In the genomic region with DNA sequence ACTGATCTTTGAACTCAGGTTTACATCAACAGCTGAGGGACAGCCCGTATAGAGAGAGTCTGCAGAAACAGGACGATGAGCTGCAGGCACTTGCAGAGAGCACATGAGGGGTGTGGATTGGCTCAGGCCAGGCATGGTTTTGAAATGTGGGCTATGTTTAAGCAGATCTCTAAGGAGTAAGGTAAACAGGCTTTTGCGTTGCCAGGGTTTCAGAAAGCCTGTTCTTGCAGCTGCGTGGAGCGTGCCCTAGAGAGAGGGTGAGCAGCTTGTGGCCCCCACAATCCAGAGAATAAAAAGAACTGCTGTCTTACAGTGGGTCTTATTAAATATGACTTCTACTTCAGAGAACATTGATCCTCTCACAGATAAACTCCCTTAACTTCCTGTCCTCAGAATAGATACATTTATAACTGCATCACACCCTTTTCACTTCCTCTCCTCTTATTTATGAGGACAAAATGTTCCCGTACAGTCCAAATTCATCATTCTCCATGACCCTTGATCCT, we compare ENCODE assay signal across 9 cellular contexts.
DNase-seq lines count a peak whose midpoint lies in the region; ATAC-seq and TF ChIP-seq lines count a peak whose summit lies in the region.
"Had no signal": no experiment of that assay in that cellular context is flagged by ENCODE, and none has a peak within 500 bp of the region (broad histone marks: within the 10 kb centered on the region; RNA-seq: fewer than 3 reads in every experiment).

No MANE protein-coding gene starts in this region.

- no peak overlapping the region for H3K4me2 ChIP-seq in mammary epithelial cell (ENCODE audit: insufficient read depth, low read depth, low read length)

- H4K20me1 ChIP-seq in mammary epithelial cell (ENCODE audit: insufficient read depth, low read length): no peaks in the 10 kb centered on the region

- no peak overlapping the region for H3K27ac ChIP-seq in mammary epithelial cell (ENCODE audit: insufficient read depth, low read depth, low read length)

- H3K4me3 Mint-ChIP-seq in MCF 10A (ENCODE audit: unreplicated experiment): no peak overlapping the region
- peak overlapping the region; percentile 59 for H3K4me3 Mint-ChIP-seq in dendritic cell treated with granulocyte-macrophage colony-stimulating factor and Interleukin-4, amounts not matched to agents 40 ng/mL and 50 ng/mL, for 4 days
- H3K4me3 Mint-ChIP-seq: T-helper 1 cell treated with Interleukin-12 subunit alpha and Interleukin-12 subunit beta and Interleukin-4 antibody, amounts not matched to agents 30 μg/mL and 1 μg/mL, for 36 hours had no signal

- H3K4me3 ChIP-seq in mammary epithelial cell (replicated peaks in 1 of 3; ENCODE audit: insufficient read depth in 1 of 3, low read depth in 2 of 3, low read length in 3 of 3): no peak overlapping the region

- BruUV-seq in mammary epithelial cell (replicated peaks; lab: Mats Ljungman, UMichigan) (no TSS peak), MCF 10A (replicated peaks; lab: Mats Ljungman, UMichigan) (no TSS peak)

- 11% methylated on average over 6 of the region's 6 CpGs for WGBS in mammary epithelial cell (ENCODE audit: low coverage, missing lambda C conversion rate)

- H3K79me2 ChIP-seq in mammary epithelial cell (ENCODE audit: insufficient read depth, low read length): no peaks in the 10 kb centered on the region

- ATAC-seq in HG03442 (IDR thresholded peaks at IDR 0.05; ENCODE audit: unreplicated experiment): peak; percentile 64
- no peak for ATAC-seq in SK-N-SH treated with all-trans-retinoic acid at 6 μM for 48 hours

- H2AFZ ChIP-seq in mammary epithelial cell (ENCODE audit: low read depth, low read length): no peak overlapping the region

- no peaks in the 10 kb centered on the region for H3K9me3 ChIP-seq in mammary epithelial cell (replicated peaks; ENCODE audit: insufficient read depth, low read length)

- H3K36me3 Mint-ChIP-seq in MCF 10A (ENCODE audit: insufficient read depth, unreplicated experiment): no peaks in the 10 kb centered on the region
- H3K36me3 Mint-ChIP-seq in dendritic cell treated with granulocyte-macrophage colony-stimulating factor and Interleukin-4, amounts not matched to agents 40 ng/mL and 50 ng/mL, for 4 days (ENCODE audit: low read depth): peaks cover 79% of the 10 kb centered on the region

- dilution Hi-C loops in mammary epithelial cell (cut with HindIII; ENCODE audit: low sequenced_read_pairs): no loop called here

- TF ChIP-seq CTCF in mammary epithelial cell (conservative IDR thresholded peaks at IDR 0.05 in 1 of 2, IDR thresholded peaks at IDR 0.05 in 1 of 2; ENCODE audit: extremely low read depth in 1 of 2, insufficient read depth in 1 of 2, low read depth in 1 of 2, low read length in 2 of 2) (no peak), MCF 10A (IDR thresholded peaks at IDR 0.05; ENCODE audit: unreplicated experiment) (no peak), GM13977 (IDR thresholded peaks at IDR 0.05; ENCODE audit: extremely low read depth, insufficient read depth, missing control alignments) (no peak)

- H3K4me1 ChIP-seq in mammary epithelial cell (ENCODE audit: insufficient read depth, low read length): no peaks in the 10 kb centered on the region

- intact Hi-C loops in mammary epithelial cell (cut with micrococcal nuclease) (loop anchor here (5.0 kb wide), 1 partner anchor 1174 kb away; no protein-coding TSS in a partner anchor), MCF 10A (cut with micrococcal nuclease) (loop anchor here (2.0 to 5.0 kb wide), 2 partner anchors 114 to 824 kb away; a partner anchor contains a TSS)
- intact Hi-C loops in dendritic cell treated with granulocyte-macrophage colony-stimulating factor and Interleukin-4, amounts not matched to agents 40 ng/mL and 50 ng/mL, for 4 days (cut with micrococcal nuclease): loop anchor here (5.0 kb wide), 2 partner anchors 34 to 54 kb away; no protein-coding TSS in a partner anchor

- no peaks in the 10 kb centered on the region for H3K27me3 ChIP-seq in mammary epithelial cell (ENCODE audit: insufficient read depth, low read length)

- DNase-seq in mammary epithelial cell: peak; percentile 7
- no peak for DNase-seq in MCF 10A (ENCODE audit: unreplicated experiment)
- no peak for DNase-seq in NCI-H1092 (lab: John Stamatoyannopoulos, UW)
- DNase-seq in GM13977 (ENCODE audit: low spot score): no peak
- DNase-seq in NK-92 (lab: John Stamatoyannopoulos, UW; ENCODE audit: unreplicated experiment): no peak

- H3K9ac ChIP-seq in mammary epithelial cell (ENCODE audit: insufficient read depth, low read length): no peak overlapping the region

- no peaks in the 10 kb centered on the region for H3K9me3 Mint-ChIP-seq in MCF 10A (ENCODE audit: unreplicated experiment)
- H3K9me3 Mint-ChIP-seq in dendritic cell treated with granulocyte-macrophage colony-stimulating factor and Interleukin-4, amounts not matched to agents 40 ng/mL and 50 ng/mL, for 4 days: peaks cover 12% of the 10 kb centered on the region
- H3K9me3 Mint-ChIP-seq: T-helper 1 cell treated with Interleukin-12 subunit alpha and Interleukin-12 subunit beta and Interleukin-4 antibody, amounts not matched to agents 30 μg/mL and 1 μg/mL, for 36 hours had no signal

- POLR2A ChIA-PET in MCF 10A (lab: Yijun Ruan, JAX): no interaction called here

- no peaks in the 10 kb centered on the region for H3K36me3 ChIP-seq in mammary epithelial cell (ENCODE audit: insufficient read depth, low read length)

- in situ Hi-C loops in mammary epithelial cell (cut with MboI; ENCODE audit: low sequenced_read_pairs in 2 of 2) (loop anchor here (10.0 to 25.0 kb wide), 6 partner anchors 129 to 1196 kb away; partner anchors contain the start of gene SMIM31 (in 1 of the 2)), GM13977 (cut with MboI; ENCODE audit: low pct_unique_long_range_greater_than_20kb, low sequenced_read_pairs, unreplicated experiment) (loop anchor here (10.0 kb wide), 2 partner anchors 106 to 456 kb away; no protein-coding TSS in a partner anchor)

- CTCF ChIA-PET in mammary epithelial cell (lab: Charles Lee; ENCODE audit: low non-redundant PET) (no interaction called here), MCF 10A (lab: Yijun Ruan, JAX) (interaction anchor here (0.6 to 8.2 kb wide), 8 partner anchors 10 to 1174 kb away, joined by 3 to 65 read pairs (median 4); no protein-coding TSS in a partner anchor)

- no peaks in the 10 kb centered on the region for H3K27me3 Mint-ChIP-seq in MCF 10A (ENCODE audit: insufficient read depth, unreplicated experiment)
- H3K27me3 Mint-ChIP-seq in dendritic cell treated with granulocyte-macrophage colony-stimulating factor and Interleukin-4, amounts not matched to agents 40 ng/mL and 50 ng/mL, for 4 days: no peaks in the 10 kb centered on the region

- peaks cover 4% of the 10 kb centered on the region for H3K4me1 Mint-ChIP-seq in MCF 10A (ENCODE audit: insufficient read depth, unreplicated experiment)
- peaks cover 60% of the 10 kb centered on the region for H3K4me1 Mint-ChIP-seq in dendritic cell treated with granulocyte-macrophage colony-stimulating factor and Interleukin-4, amounts not matched to agents 40 ng/mL and 50 ng/mL, for 4 days (ENCODE audit: low read depth)

- no peak overlapping the region for H3K27ac Mint-ChIP-seq in MCF 10A (ENCODE audit: low read depth, unreplicated experiment)
- H3K27ac Mint-ChIP-seq in dendritic cell treated with granulocyte-macrophage colony-stimulating factor and Interleukin-4, amounts not matched to agents 40 ng/mL and 50 ng/mL, for 4 days: peak overlapping the region; percentile 84
- H3K27ac Mint-ChIP-seq: T-helper 1 cell treated with Interleukin-12 subunit alpha and Interleukin-12 subunit beta and Interleukin-4 antibody, amounts not matched to agents 30 μg/mL and 1 μg/mL, for 36 hours had no signal

TF ChIP-seq in SK-N-SH treated with all-trans-retinoic acid at 6 μM for 48 hours, 23 proteins besides CTCF, POLR2A, EP300 and RAD21 (continues in another document):
- TF ChIP-seq CSDC2 (CRISPR knock-in tag; IDR thresholded peaks at IDR 0.05) (no peak), ZC3H10 (CRISPR knock-in tag; IDR thresholded peaks at IDR 0.05) (no peak), TOX (CRISPR knock-in tag; IDR thresholded peaks at IDR 0.05; ENCODE audit: borderline replicate concordance) (no peak), PPARA (CRISPR knock-in tag; IDR thresholded peaks at IDR 0.05; ENCODE audit: borderline replicate concordance) (no peak), ARNTL (CRISPR knock-in tag; IDR thresholded peaks at IDR 0.05; ENCODE audit: borderline replicate concordance, low read depth) (no peak), ISL1 (CRISPR knock-in tag; IDR thresholded peaks at IDR 0.05) (no peak), OSR1 (CRISPR knock-in tag; IDR thresholded peaks at IDR 0.05) (no peak), GLIS3 (CRISPR knock-in tag; IDR thresholded peaks at IDR 0.05) (no peak), ZFP30 (CRISPR knock-in tag; IDR thresholded peaks at IDR 0.05) (no peak), BACH2 (CRISPR knock-in tag; IDR thresholded peaks at IDR 0.05; ENCODE audit: borderline replicate concordance) (no peak), ZFP3 (CRISPR knock-in tag; IDR thresholded peaks at IDR 0.05) (no peak), SNAI2 (CRISPR knock-in tag; IDR thresholded peaks at IDR 0.05) (no peak)
- TF ChIP-seq, protein P1, sequence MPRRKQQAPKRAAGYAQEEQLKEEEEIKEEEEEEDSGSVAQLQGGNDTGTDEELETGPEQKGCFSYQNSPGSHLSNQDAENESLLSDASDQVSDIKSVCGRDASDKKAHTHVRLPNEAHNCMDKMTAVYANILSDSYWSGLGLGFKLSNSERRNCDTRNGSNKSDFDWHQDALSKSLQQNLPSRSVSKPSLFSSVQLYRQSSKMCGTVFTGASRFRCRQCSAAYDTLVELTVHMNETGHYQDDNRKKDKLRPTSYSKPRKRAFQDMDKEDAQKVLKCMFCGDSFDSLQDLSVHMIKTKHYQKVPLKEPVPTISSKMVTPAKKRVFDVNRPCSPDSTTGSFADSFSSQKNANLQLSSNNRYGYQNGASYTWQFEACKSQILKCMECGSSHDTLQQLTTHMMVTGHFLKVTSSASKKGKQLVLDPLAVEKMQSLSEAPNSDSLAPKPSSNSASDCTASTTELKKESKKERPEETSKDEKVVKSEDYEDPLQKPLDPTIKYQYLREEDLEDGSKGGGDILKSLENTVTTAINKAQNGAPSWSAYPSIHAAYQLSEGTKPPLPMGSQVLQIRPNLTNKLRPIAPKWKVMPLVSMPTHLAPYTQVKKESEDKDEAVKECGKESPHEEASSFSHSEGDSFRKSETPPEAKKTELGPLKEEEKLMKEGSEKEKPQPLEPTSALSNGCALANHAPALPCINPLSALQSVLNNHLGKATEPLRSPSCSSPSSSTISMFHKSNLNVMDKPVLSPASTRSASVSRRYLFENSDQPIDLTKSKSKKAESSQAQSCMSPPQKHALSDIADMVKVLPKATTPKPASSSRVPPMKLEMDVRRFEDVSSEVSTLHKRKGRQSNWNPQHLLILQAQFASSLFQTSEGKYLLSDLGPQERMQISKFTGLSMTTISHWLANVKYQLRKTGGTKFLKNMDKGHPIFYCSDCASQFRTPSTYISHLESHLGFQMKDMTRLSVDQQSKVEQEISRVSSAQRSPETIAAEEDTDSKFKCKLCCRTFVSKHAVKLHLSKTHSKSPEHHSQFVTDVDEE (CRISPR knock-in tag; IDR thresholded peaks at IDR 0.05): no peak
